Comparison of ENCODE assay signal across 26 cellular contexts in the genomic region with DNA sequence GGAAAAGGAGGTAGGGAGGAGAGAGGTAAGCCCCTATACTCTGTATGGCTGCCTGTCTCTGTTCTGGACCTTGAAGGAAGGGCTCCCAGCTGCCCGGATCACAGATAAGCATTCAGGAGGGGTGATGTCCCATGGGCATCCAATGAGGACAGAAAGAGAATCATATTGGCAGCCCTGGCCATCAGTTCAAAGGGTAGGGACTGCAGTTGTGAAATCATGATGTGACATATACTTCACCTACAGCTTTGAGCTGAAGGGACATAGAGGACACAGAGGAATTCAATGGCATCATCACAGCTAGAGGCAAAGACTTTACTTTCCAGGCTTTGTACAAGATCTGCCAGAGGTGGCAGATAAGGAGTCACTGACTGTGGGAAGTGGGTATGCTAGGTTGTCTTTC. TPM values are rescaled to one million over a fixed set of nuclear protein-coding genes. Genes with fewer than 3 reads are reported as not detected.
"Had no signal": no experiment of that assay in that cellular context is flagged by ENCODE, and none has a peak within 500 bp of the region (broad histone marks: within the 10 kb centered on the region; RNA-seq: fewer than 3 reads in every experiment).

No MANE protein-coding gene starts in this region.

- H3K36me3 ChIP-seq: colonic mucosa, gastrocnemius medialis, left lung, thoracic aorta, tibial nerve, upper lobe of left lung had no signal

- H3K27ac ChIP-seq: colonic mucosa, epithelial cell of prostate, gastrocnemius medialis, left lung, psoas muscle, skin epidermis, spleen, thoracic aorta, tibial nerve, upper lobe of left lung had no signal

- H3K36me3 Mint-ChIP-seq: mesothelial cell of epicardium had no signal

- H3K4me1 Mint-ChIP-seq: naive thymus-derived CD4-positive, alpha-beta T cell; stimulated activated memory B cell treated with anti-CD40 and anti-IgM and Interleukin-4, amounts not matched to agents 10 μg/mL and 1 μg/mL and 100 μg/mL, for 72 hours had no signal

- H3K27me3 ChIP-seq: colonic mucosa, gastrocnemius medialis, left lung, spleen, tibial nerve, upper lobe of left lung had no signal

- H3K9me3 Mint-ChIP-seq: dendritic cell treated with granulocyte-macrophage colony-stimulating factor and Interleukin-4, amounts not matched to agents 40 ng/mL and 50 ng/mL, for 4 days; endodermal cell; mesothelial cell of epicardium; naive thymus-derived CD4-positive, alpha-beta T cell; nephron; stimulated activated memory B cell treated with anti-CD40 and anti-IgM and Interleukin-4, amounts not matched to agents 10 μg/mL and 1 μg/mL and 100 μg/mL, for 72 hours; stimulated activated naive CD8-positive, alpha-beta T cell treated with anti-CD3 and anti-CD28 coated beads, Interleukin-15, Interleukin-2, amounts not matched to agents 100 ng/mL and 50 ng/mL, for 24 hours had no signal

- H3K4me3 ChIP-seq: colonic mucosa, gastrocnemius medialis, left lung, mucosa of descending colon, psoas muscle, skin epidermis, spleen, thoracic aorta, tibial nerve, upper lobe of left lung had no signal

- DNase-seq: colonic mucosa; effector CD8-positive, alpha-beta T cell; endodermal cell; foreskin fibroblast; gastrocnemius medialis; left lung; mesenchymal stem cell; mucosa of descending colon; naive thymus-derived CD4-positive, alpha-beta T cell; nucleus accumbens; psoas muscle; right cardiac atrium; spleen; stimulated activated CD4-positive, alpha-beta T cell treated with anti-CD3 and anti-CD28 coated beads, Interleukin-4, amount 100 ng/mL, for 4 hours; upper lobe of left lung had no signal

- H3K4me3 Mint-ChIP-seq: dendritic cell treated with granulocyte-macrophage colony-stimulating factor and Interleukin-4, amounts not matched to agents 40 ng/mL and 50 ng/mL, for 4 days; endodermal cell; mesothelial cell of epicardium; naive thymus-derived CD4-positive, alpha-beta T cell; stimulated activated memory B cell treated with anti-CD40 and anti-IgM and Interleukin-4, amounts not matched to agents 10 μg/mL and 1 μg/mL and 100 μg/mL, for 72 hours; stimulated activated naive CD8-positive, alpha-beta T cell treated with anti-CD3 and anti-CD28 coated beads, Interleukin-15, Interleukin-2, amounts not matched to agents 100 ng/mL and 50 ng/mL, for 24 hours had no signal

- H3K27ac Mint-ChIP-seq: dendritic cell treated with granulocyte-macrophage colony-stimulating factor and Interleukin-4, amounts not matched to agents 40 ng/mL and 50 ng/mL, for 4 days; endodermal cell; mesothelial cell of epicardium; nephron; stimulated activated memory B cell treated with anti-CD40 and anti-IgM and Interleukin-4, amounts not matched to agents 10 μg/mL and 1 μg/mL and 100 μg/mL, for 72 hours; stimulated activated naive CD8-positive, alpha-beta T cell treated with anti-CD3 and anti-CD28 coated beads, Interleukin-15, Interleukin-2, amounts not matched to agents 100 ng/mL and 50 ng/mL, for 24 hours had no signal

- H3K4me1 ChIP-seq: colonic mucosa, gastrocnemius medialis, left lung, psoas muscle, spleen, tibial nerve, upper lobe of left lung had no signal

- FAIRE-seq: keratinocyte had no signal

- H3K9me3 ChIP-seq: colonic mucosa, gastrocnemius medialis, left lung, mucosa of descending colon, psoas muscle, spleen, thoracic aorta, tibial nerve, upper lobe of left lung had no signal

- ATAC-seq: esophagus mucosa; gastrocnemius medialis; left lung; mucosa of descending colon; naive thymus-derived CD4-positive, alpha-beta T cell; psoas muscle; right cardiac atrium; stimulated activated memory B cell treated with anti-CD40 and anti-IgM and Interleukin-4, amounts not matched to agents 10 μg/mL and 1 μg/mL and 100 μg/mL, for 72 hours had no signal

RNA-seq across cellular contexts. Expression of gene INKA2, which starts 38.1 kb away (rescaled TPM):
- polyA plus RNA-seq: naive thymus-derived CD4-positive, alpha-beta T cell had no signal
